ENCODE assay signal across 2 cellular contexts in genomic region chr3:116393199-116393598, GRCh38.
TF ChIP-seq lines count a peak whose summit lies in the region.

No MANE protein-coding gene starts in this region.

TF ChIP-seq in HEK293, 187 proteins besides CTCF, POLR2A, EP300 and RAD21:
- TF ChIP-seq MZF1 (tag by site-specific recombination; IDR thresholded peaks at IDR 0.05; ENCODE audit: borderline replicate concordance) = no peak
- peak; percentile 15; the same call in 1 of the 2 replicates for TF ChIP-seq ZFHX2 (tag by site-specific recombination; conservative IDR thresholded peaks at IDR 0.05)

TF ChIP-seq in H1, 55 proteins besides CTCF, POLR2A, EP300 and RAD21:
- no peak for TF ChIP-seq BCL11A (IDR thresholded peaks at IDR 0.05; ENCODE audit: low read depth in 2 of 2, low read length in 2 of 2)
- TF ChIP-seq ATF3 (IDR thresholded peaks at IDR 0.05; ENCODE audit: insufficient read depth, low read depth, low read length) = no peak
- TF ChIP-seq RXRA (IDR thresholded peaks at IDR 0.05; ENCODE audit: insufficient read depth, low read depth, low read length) = no peak
- no peak for TF ChIP-seq FOSL1 (IDR thresholded peaks at IDR 0.05; ENCODE audit: insufficient read depth, low read depth, low read length)
- TF ChIP-seq TEAD4 (IDR thresholded peaks at IDR 0.05; ENCODE audit: low read depth, low read length) = no peak
- no peak for TF ChIP-seq CTBP2 (IDR thresholded peaks at IDR 0.05; ENCODE audit: borderline replicate concordance, insufficient read depth, insufficient read length, low read length)
- no peak for TF ChIP-seq SRF (IDR thresholded peaks at IDR 0.05; ENCODE audit: low read depth, low read length)
- no peak for TF ChIP-seq TCF12 (IDR thresholded peaks at IDR 0.05; ENCODE audit: low read depth, low read length)
- TF ChIP-seq TBP (IDR thresholded peaks at IDR 0.05; ENCODE audit: low read depth, low read length) = no peak
- no peak for TF ChIP-seq NRF1 (IDR thresholded peaks at IDR 0.05; ENCODE audit: low read depth, low read length)
- no peak for TF ChIP-seq MAX (IDR thresholded peaks at IDR 0.05)
- no peak for TF ChIP-seq KDM4A (IDR thresholded peaks at IDR 0.05; ENCODE audit: low read depth, low read length, severe bottlenecking)
- TF ChIP-seq SIN3A (conservative IDR thresholded peaks at IDR 0.05 in 1 of 2, IDR thresholded peaks at IDR 0.05 in 1 of 2; ENCODE audit: low read depth in 1 of 2, low read length in 2 of 2) = no peak
- no peak for TF ChIP-seq SP1 (IDR thresholded peaks at IDR 0.05; ENCODE audit: low read depth, low read length)
- no peak for TF ChIP-seq YY1 (IDR thresholded peaks at IDR 0.05; ENCODE audit: low read depth, low read length)
